Comparison of ENCODE assay signal across 9 cellular contexts in genomic region chr17:6070280-6070894, GRCh38. TPM values are rescaled to one million over a fixed set of nuclear protein-coding genes. Genes with fewer than 3 reads are reported as not detected.
DNase-seq lines count a peak whose midpoint lies in the region; ATAC-seq and TF ChIP-seq lines count a peak whose summit lies in the region.
"Had no signal": no experiment of that assay in that cellular context is flagged by ENCODE, and none has a peak within 500 bp of the region (broad histone marks: within the 10 kb centered on the region; RNA-seq: fewer than 3 reads in every experiment).

TSS of gene WSCD1 (plus strand) at chr17:6070379. CDS start at chr17:6080659, 10,280 bp downstream.

- H3K4me3 Mint-ChIP-seq in activated CD8-positive, alpha-beta T cell treated with anti-CD3 and anti-CD28 coated beads for 36 hours = peak within 1 kb of the TSS; percentile 59
- peak within 1 kb of the TSS; percentile 73 for H3K4me3 Mint-ChIP-seq in osteocyte (ENCODE audit: unreplicated experiment)

- DNase-seq in NCI-H345 (lab: John Stamatoyannopoulos, UW) (peak; percentile 41), NCI-H345 treated with DMSO at 0.1 percent for 48 hours (lab: John Stamatoyannopoulos, UW; ENCODE audit: unreplicated experiment) (no peak), head of caudate nucleus (peak in 38 of 42 donors; percentile 24 to 85 (median 66)), osteocyte (ENCODE audit: extremely low spot score, unreplicated experiment) (no peak), retina (no peak)
- DNase-seq in activated CD8-positive, alpha-beta T cell treated with anti-CD3 and anti-CD28 coated beads for 36 hours = no peak

- CTCF ChIA-PET in activated CD8-positive, alpha-beta T cell treated with anti-CD3 and anti-CD28 coated beads for 36 hours (lab: Charles Lee) = no interaction called here

- no peak within 1 kb of the TSS for H3K27ac Mint-ChIP-seq in activated CD8-positive, alpha-beta T cell treated with anti-CD3 and anti-CD28 coated beads for 36 hours
- H3K27ac Mint-ChIP-seq in osteocyte (ENCODE audit: unreplicated experiment) = no peak within 1 kb of the TSS

- no peak for ATAC-seq in activated CD8-positive, alpha-beta T cell treated with anti-CD3 and anti-CD28 coated beads for 36 hours
- ATAC-seq in GM19463 (IDR thresholded peaks at IDR 0.05; ENCODE audit: unreplicated experiment) (no peak), HG03342 (IDR thresholded peaks at IDR 0.05; ENCODE audit: unreplicated experiment) (no peak)

- peaks cover 13% of the 10 kb centered on the region for H3K4me1 Mint-ChIP-seq in activated CD8-positive, alpha-beta T cell treated with anti-CD3 and anti-CD28 coated beads for 36 hours (ENCODE audit: low read depth)
- H3K4me1 Mint-ChIP-seq in osteocyte (ENCODE audit: unreplicated experiment) = peaks cover 13% of the 10 kb centered on the region

- no peaks in the 10 kb centered on the region for H3K36me3 Mint-ChIP-seq in activated CD8-positive, alpha-beta T cell treated with anti-CD3 and anti-CD28 coated beads for 36 hours (ENCODE audit: low read depth)
- H3K36me3 Mint-ChIP-seq in osteocyte (ENCODE audit: unreplicated experiment) = no peaks in the 10 kb centered on the region

- H3K9me3 Mint-ChIP-seq in activated CD8-positive, alpha-beta T cell treated with anti-CD3 and anti-CD28 coated beads for 36 hours = no peaks in the 10 kb centered on the region
- H3K9me3 Mint-ChIP-seq in osteocyte (ENCODE audit: unreplicated experiment) = no peaks in the 10 kb centered on the region

- POLR2A ChIA-PET in activated CD8-positive, alpha-beta T cell treated with anti-CD3 and anti-CD28 coated beads for 36 hours (lab: Charles Lee) = no interaction called here

- intact Hi-C loops in activated CD8-positive, alpha-beta T cell treated with anti-CD3 and anti-CD28 coated beads for 36 hours (cut with micrococcal nuclease) = no loop called here
- intact Hi-C loops in head of caudate nucleus (cut with DNase I) = no loop called here

- H3K27me3 Mint-ChIP-seq in activated CD8-positive, alpha-beta T cell treated with anti-CD3 and anti-CD28 coated beads for 36 hours = peaks cover 56% of the 10 kb centered on the region
- H3K27me3 Mint-ChIP-seq in osteocyte (ENCODE audit: unreplicated experiment) = peaks cover 26% of the 10 kb centered on the region

- no peak for TF ChIP-seq CTCF in activated CD8-positive, alpha-beta T cell treated with anti-CD3 and anti-CD28 coated beads for 36 hours (IDR thresholded peaks at IDR 0.05)
- no peak for TF ChIP-seq CTCF in osteocyte (IDR thresholded peaks at IDR 0.05)

RNA-seq across cellular contexts. Expression of gene WSCD1, which starts in this region (rescaled TPM):
- total RNA-seq in activated CD8-positive, alpha-beta T cell treated with anti-CD3 and anti-CD28 coated beads for 36 hours = under 1 TPM in 1 of 2 experiments, not detected in 1; 0.05 TPM
- total RNA-seq in osteocyte = 3.8 and 3.9 TPM in 2 replicates
- total RNA-seq: T-helper 1 cell treated with Interleukin-12 subunit alpha and Interleukin-12 subunit beta and Interleukin-4 antibody, amounts not matched to agents 30 ng/mL and 1 ng/mL, for 36 hours had no signal

Comparison
In these comparisons a context has a peak if more than half of its experiments do, and no peak if none do; other contexts are left out.
1. DNase-seq: peak in NCI-H345 (single experiment) and head of caudate nucleus (38 of 42); none in NCI-H345 treated with DMSO at 0.1 percent for 48 hours (single experiment), activated CD8-positive, alpha-beta T cell treated with anti-CD3 and anti-CD28 coated beads for 36 hours (single experiment), osteocyte (single experiment) and retina (single experiment).